ENCODE assay signal across 19 cellular contexts in genomic region chr19:33953023-33953422, GRCh38.
DNase-seq lines count a peak whose midpoint lies in the region; ATAC-seq and TF ChIP-seq lines count a peak whose summit lies in the region.
"Had no signal": no experiment of that assay in that cellular context is flagged by ENCODE, and none has a peak within 500 bp of the region (broad histone marks: within the 10 kb centered on the region; RNA-seq: fewer than 3 reads in every experiment).

No MANE protein-coding gene starts in this region.

- no peaks in the 10 kb centered on the region for H3K36me3 ChIP-seq in right atrium auricular region
- no peaks in the 10 kb centered on the region for H3K36me3 ChIP-seq in naive thymus-derived CD4-positive, alpha-beta T cell (ENCODE audit: control insufficient read depth in 2 of 3, insufficient read depth in 3 of 3, low read length in 3 of 3)
- H3K36me3 ChIP-seq in transverse colon = no peaks in the 10 kb centered on the region
- H3K36me3 ChIP-seq: BE2C had no signal

- in situ Hi-C loops in transverse colon (cut with MboI; ENCODE audit: low pct_ligation_motif_present in 1 of 4, low pct_unique_long_range_greater_than_20kb in 1 of 4, low sequenced_read_pairs in 3 of 4) = no loop called here

- no peak overlapping the region for H3K4me3 Mint-ChIP-seq in naive thymus-derived CD4-positive, alpha-beta T cell
- H3K4me3 Mint-ChIP-seq: CD4-positive, CD25-positive, alpha-beta regulatory T cell had no signal

- TF ChIP-seq POLR2A in transverse colon (IDR thresholded peaks at IDR 0.05) = no peak

- no peak overlapping the region for H3K27ac Mint-ChIP-seq in naive thymus-derived CD4-positive, alpha-beta T cell
- H3K27ac Mint-ChIP-seq: CD4-positive, CD25-positive, alpha-beta regulatory T cell had no signal

- intact Hi-C loops in right cardiac atrium (cut with DNase I) (no loop called here), posterior cingulate gyrus (cut with DNase I) (no loop called here), transverse colon (cut with DNase I; ENCODE audit: low total_unique reads) (no loop called here)
- intact Hi-C loops in naive thymus-derived CD4-positive, alpha-beta T cell (cut with micrococcal nuclease) = no loop called here

- ATAC-seq in right cardiac atrium (no peak), GM21367 (IDR thresholded peaks at IDR 0.05; ENCODE audit: unreplicated experiment) (no peak)
- ATAC-seq in naive thymus-derived CD4-positive, alpha-beta T cell = peak; percentile 20
- ATAC-seq: K562, Panc1 had no signal

- no peaks in the 10 kb centered on the region for H3K4me1 Mint-ChIP-seq in naive thymus-derived CD4-positive, alpha-beta T cell
- H3K4me1 Mint-ChIP-seq: CD4-positive, CD25-positive, alpha-beta regulatory T cell had no signal

- DNase-seq in right atrium auricular region (ENCODE audit: low spot score) = peak; percentile 21
- DNase-seq in right cardiac atrium = no peak
- peak; percentile 16 for DNase-seq in coronary artery (ENCODE audit: low spot score)
- DNase-seq in naive thymus-derived CD4-positive, alpha-beta T cell = no peak
- DNase-seq in stimulated activated CD4-positive, alpha-beta T cell treated with anti-CD3 and anti-CD28 coated beads, Interleukin-4, amount 100 ng/mL, for 24 hours = no peak
- DNase-seq in posterior cingulate gyrus = no peak
- no peak for DNase-seq in transverse colon
- DNase-seq: BE2C; Caco-2; CD4-positive, CD25-positive, alpha-beta regulatory T cell; GOT3; NCI-H1092; NCI-H1436 treated with DMSO at 0.1 percent for 48 hours; NCI-H2029; NCI-H345; NCI-H526 had no signal

- no peak for TF ChIP-seq CTCF in right atrium auricular region (IDR thresholded peaks at IDR 0.05)
- TF ChIP-seq CTCF in coronary artery (IDR thresholded peaks at IDR 0.05) = no peak
- no peak for TF ChIP-seq CTCF in transverse colon (IDR thresholded peaks at IDR 0.05)

- 82% methylated on average over 8 of the region's 8 CpGs for WGBS in right cardiac atrium
- WGBS in transverse colon (ENCODE audit: low coverage in 1 of 2), 2 donors = 69% methylated on average over 8 of the region's 8 CpGs; no CpG with 5 or more reads in 1 of the 2 donors

- peaks cover 0 to 29% (median 12%) of the 10 kb centered on the region in 5 donors for H3K27me3 Mint-ChIP-seq in naive thymus-derived CD4-positive, alpha-beta T cell
- H3K27me3 Mint-ChIP-seq: CD4-positive, CD25-positive, alpha-beta regulatory T cell had no signal

- H3K36me3 Mint-ChIP-seq in naive thymus-derived CD4-positive, alpha-beta T cell = no peaks in the 10 kb centered on the region
- H3K36me3 Mint-ChIP-seq: CD4-positive, CD25-positive, alpha-beta regulatory T cell had no signal

- H3K9me3 ChIP-seq in right atrium auricular region (no peaks in the 10 kb centered on the region), right cardiac atrium (ENCODE audit: control insufficient read depth, low read length) (no peaks in the 10 kb centered on the region), transverse colon (no peaks in the 10 kb centered on the region)
- no peaks in the 10 kb centered on the region for H3K9me3 ChIP-seq in naive thymus-derived CD4-positive, alpha-beta T cell (ENCODE audit: control insufficient read depth in 2 of 3, low read length in 3 of 3)
- H3K9me3 ChIP-seq: BE2C had no signal

- CTCF ChIA-PET in naive thymus-derived CD4-positive, alpha-beta T cell (lab: Charles Lee) = no interaction called here

- no peaks in the 10 kb centered on the region for H3K4me1 ChIP-seq in right atrium auricular region
- no peaks in the 10 kb centered on the region for H3K4me1 ChIP-seq in right cardiac atrium (ENCODE audit: control insufficient read depth, insufficient read depth, low read length)
- H3K4me1 ChIP-seq in naive thymus-derived CD4-positive, alpha-beta T cell (ENCODE audit: control insufficient read depth in 2 of 2, insufficient read depth in 2 of 2, low read length in 2 of 2) = no peaks in the 10 kb centered on the region
- H3K4me1 ChIP-seq in transverse colon = no peaks in the 10 kb centered on the region
- H3K4me1 ChIP-seq: BE2C, Caco-2 had no signal

- H3K27me3 ChIP-seq in right atrium auricular region (no peaks in the 10 kb centered on the region), right cardiac atrium (ENCODE audit: control insufficient read depth, insufficient read depth) (no peaks in the 10 kb centered on the region), transverse colon (peaks cover 8% of the 10 kb centered on the region)
- no peaks in the 10 kb centered on the region for H3K27me3 ChIP-seq in naive thymus-derived CD4-positive, alpha-beta T cell (ENCODE audit: control insufficient read depth in 2 of 2, insufficient read depth in 2 of 2, low read length in 2 of 2)
- H3K27me3 ChIP-seq: BE2C had no signal

- peaks cover 0 to 11% (median 0%) of the 10 kb centered on the region in 11 donors for H3K9me3 Mint-ChIP-seq in naive thymus-derived CD4-positive, alpha-beta T cell

- no peak overlapping the region for H3K27ac ChIP-seq in right atrium auricular region
- no peak overlapping the region for H3K27ac ChIP-seq in right cardiac atrium (ENCODE audit: low read length)
- H3K27ac ChIP-seq in coronary artery = no peak overlapping the region
- H3K27ac ChIP-seq in naive thymus-derived CD4-positive, alpha-beta T cell (ENCODE audit: low read depth, low read length) = no peak overlapping the region
- H3K27ac ChIP-seq in transverse colon = no peak overlapping the region

- H3K4me3 ChIP-seq in right atrium auricular region (no peak overlapping the region), right cardiac atrium (ENCODE audit: low read length) (no peak overlapping the region), coronary artery (no peak overlapping the region), transverse colon (no peak overlapping the region)
- H3K4me3 ChIP-seq in naive thymus-derived CD4-positive, alpha-beta T cell (ENCODE audit: low read length) = no peak overlapping the region
- H3K4me3 ChIP-seq: K562 had no signal

- POLR2A ChIA-PET in naive thymus-derived CD4-positive, alpha-beta T cell (lab: Charles Lee) = no interaction called here

- no peak for TF ChIP-seq EP300 in transverse colon (IDR thresholded peaks at IDR 0.05; ENCODE audit: low read depth)

Comparison
In these comparisons a context has a peak if more than half of its experiments do, and no peak if none do; other contexts are left out.
1. DNase-seq: peak in right atrium auricular region (single experiment) and coronary artery (single experiment); none in right cardiac atrium (0 of 3), naive thymus-derived CD4-positive, alpha-beta T cell (0 of 9), stimulated activated CD4-positive, alpha-beta T cell treated with anti-CD3 and anti-CD28 coated beads, Interleukin-4, amount 100 ng/mL, for 24 hours (single experiment), posterior cingulate gyrus (0 of 10) and transverse colon (single experiment).